Comparison of ENCODE assay signal across 9 cellular contexts in genomic region chr11:118872403-118872821, GRCh38. TPM values are rescaled to one million over a fixed set of nuclear protein-coding genes. Genes with fewer than 3 reads are reported as not detected.
DNase-seq lines count a peak whose midpoint lies in the region; ATAC-seq and TF ChIP-seq lines count a peak whose summit lies in the region.
"Had no signal": no experiment of that assay in that cellular context is flagged by ENCODE, and none has a peak within 500 bp of the region (broad histone marks: within the 10 kb centered on the region; RNA-seq: fewer than 3 reads in every experiment).

No MANE protein-coding gene starts in this region.

- peak overlapping the region; percentile 33 for H3K4me3 Mint-ChIP-seq in activated CD4-positive, alpha-beta memory T cell treated with anti-CD3 and anti-CD28 coated beads, Interleukin-2, amount 10 ng/mL, durations not matched to agents 7 days and 5 days
- H3K4me3 Mint-ChIP-seq in naive thymus-derived CD8-positive, alpha-beta T cell = peak overlapping the region; percentile 8 to 72 (median 42)

- H3K27ac ChIP-seq in DND-41 (ENCODE audit: low read length) = peak overlapping the region; percentile 58

- no peaks in the 10 kb centered on the region for H3K9me3 Mint-ChIP-seq in activated CD4-positive, alpha-beta memory T cell treated with anti-CD3 and anti-CD28 coated beads, Interleukin-2, amount 10 ng/mL, durations not matched to agents 7 days and 5 days
- no peaks in the 10 kb centered on the region for H3K9me3 Mint-ChIP-seq in naive thymus-derived CD8-positive, alpha-beta T cell

- peak overlapping the region; percentile 76 for H3K27ac Mint-ChIP-seq in activated CD4-positive, alpha-beta memory T cell treated with anti-CD3 and anti-CD28 coated beads, Interleukin-2, amount 10 ng/mL, durations not matched to agents 7 days and 5 days
- peak overlapping the region; percentile 86 to 100 (median 100) for H3K27ac Mint-ChIP-seq in naive thymus-derived CD8-positive, alpha-beta T cell

- H3K4me1 Mint-ChIP-seq in activated CD4-positive, alpha-beta memory T cell treated with anti-CD3 and anti-CD28 coated beads, Interleukin-2, amount 10 ng/mL, durations not matched to agents 7 days and 5 days = peaks cover 72% of the 10 kb centered on the region
- H3K4me1 Mint-ChIP-seq in naive thymus-derived CD8-positive, alpha-beta T cell = peaks cover 45 to 83% (median 75%) of the 10 kb centered on the region in 4 donors

- in situ Hi-C loops in KBM-7 (cut with MboI; ENCODE audit: low pct_unique_long_range_greater_than_20kb, low sequenced_read_pairs) = no loop called here

- no peaks in the 10 kb centered on the region for H3K9me3 ChIP-seq in DND-41 (ENCODE audit: insufficient read depth, low read length, severe bottlenecking)

- no peaks in the 10 kb centered on the region for H3K79me2 ChIP-seq in DND-41 (ENCODE audit: insufficient read depth, low read length)

- no peak overlapping the region for H3K9ac ChIP-seq in DND-41 (ENCODE audit: low read depth, low read length)

- no peak overlapping the region for H2AFZ ChIP-seq in DND-41 (ENCODE audit: low read depth, low read length)

- H3K27me3 Mint-ChIP-seq in activated CD4-positive, alpha-beta memory T cell treated with anti-CD3 and anti-CD28 coated beads, Interleukin-2, amount 10 ng/mL, durations not matched to agents 7 days and 5 days = peaks cover 1% of the 10 kb centered on the region
- no peaks in the 10 kb centered on the region for H3K27me3 Mint-ChIP-seq in naive thymus-derived CD8-positive, alpha-beta T cell

- POLR2A ChIA-PET in activated CD4-positive, alpha-beta memory T cell treated with anti-CD3 and anti-CD28 coated beads, Interleukin-2, amount 10 ng/mL, durations not matched to agents 7 days and 5 days (lab: Charles Lee) = interaction anchor here (0.6 to 6.2 kb wide), 9 partner anchors 11 to 394 kb away, joined by 3 to 175 read pairs (median 3); partner anchors contain the start of genes CXCR5, DDX6 and TRAPPC4
- POLR2A ChIA-PET in naive thymus-derived CD8-positive, alpha-beta T cell (lab: Charles Lee) = interaction anchor here (0.6 to 14.1 kb wide), 7 partner anchors 12 to 183 kb away, joined by 3 to 503 read pairs (median 3); partner anchors contain the start of gene DDX6

- no peaks in the 10 kb centered on the region for H3K27me3 ChIP-seq in DND-41 (ENCODE audit: insufficient read depth, low read length, poor library complexity)

- peaks cover 43% of the 10 kb centered on the region for H3K4me1 ChIP-seq in DND-41 (ENCODE audit: insufficient read depth, low read length)

- no peak overlapping the region for H3K4me3 ChIP-seq in DND-41 (ENCODE audit: low read depth in 1 of 2, low read length in 2 of 2)

- no peaks in the 10 kb centered on the region for H4K20me1 ChIP-seq in DND-41 (ENCODE audit: insufficient read depth, low read length)

- H3K4me2 ChIP-seq in DND-41 (ENCODE audit: insufficient read depth, low read length) = no peak overlapping the region

- H3K36me3 ChIP-seq in DND-41 (ENCODE audit: insufficient read depth, low read length) = no peaks in the 10 kb centered on the region

- DNase-seq in DND-41 (no peak), KBM-7 (no peak), NCI-H1092 (lab: John Stamatoyannopoulos, UW) (no peak), hypothalamus (lab: John Stamatoyannopoulos, UW) (no peak)
- DNase-seq in activated CD4-positive, alpha-beta memory T cell treated with anti-CD3 and anti-CD28 coated beads, Interleukin-2, amount 10 ng/mL, durations not matched to agents 7 days and 5 days = peak; percentile 83
- peak in 1 of 10 donors; percentile 22 for DNase-seq in naive thymus-derived CD8-positive, alpha-beta T cell
- DNase-seq: effector CD8-positive, alpha-beta T cell had no signal

- no peak for TF ChIP-seq CTCF in DND-41 (IDR thresholded peaks at IDR 0.05; ENCODE audit: borderline replicate concordance, extremely low read depth, low read length, poor library complexity, severe bottlenecking)

- ATAC-seq in DND-41 (ENCODE audit: insufficient read depth, low read depth) (no peak), HG03108 (IDR thresholded peaks at IDR 0.05; ENCODE audit: unreplicated experiment) (peak; percentile 38), HG03378 (IDR thresholded peaks at IDR 0.05; ENCODE audit: unreplicated experiment) (no peak)
- no peak for ATAC-seq in naive thymus-derived CD8-positive, alpha-beta T cell

- CTCF ChIA-PET in activated CD4-positive, alpha-beta memory T cell treated with anti-CD3 and anti-CD28 coated beads, Interleukin-2, amount 10 ng/mL, durations not matched to agents 7 days and 5 days (lab: Charles Lee) = interaction anchor here (0.9 to 1.4 kb wide), 5 partner anchors 11 to 80 kb away, joined by 3 to 6 read pairs (median 5); partner anchors contain the start of gene CXCR5

- no peaks in the 10 kb centered on the region for H3K36me3 Mint-ChIP-seq in activated CD4-positive, alpha-beta memory T cell treated with anti-CD3 and anti-CD28 coated beads, Interleukin-2, amount 10 ng/mL, durations not matched to agents 7 days and 5 days (ENCODE audit: low read depth)
- no peaks in the 10 kb centered on the region for H3K36me3 Mint-ChIP-seq in naive thymus-derived CD8-positive, alpha-beta T cell

RNA-seq across cellular contexts. Expression of gene CXCR5, which starts 11.3 kb away (rescaled TPM):
- total RNA-seq in activated CD4-positive, alpha-beta memory T cell treated with anti-CD3 and anti-CD28 coated beads, Interleukin-2, amount 10 ng/mL, durations not matched to agents 7 days and 5 days = under 1 TPM; 0.83 to 0.86 TPM
- total RNA-seq in naive thymus-derived CD8-positive, alpha-beta T cell = 1 to 10 TPM; 3.2 to 3.5 TPM
- polyA plus RNA-seq in naive thymus-derived CD8-positive, alpha-beta T cell = under 1 TPM; 0.17 to 0.63 (median 0.29) TPM

RNA-seq across cellular contexts. Expression of gene BCL9L, which starts 53.3 kb away (rescaled TPM):
- total RNA-seq in activated CD4-positive, alpha-beta memory T cell treated with anti-CD3 and anti-CD28 coated beads, Interleukin-2, amount 10 ng/mL, durations not matched to agents 7 days and 5 days = 10 to 100 TPM; 56.8 to 62.5 TPM
- total RNA-seq in naive thymus-derived CD8-positive, alpha-beta T cell = 100 to 1,000 TPM; 283 TPM
- 1 to 10 TPM; 3.1 to 8.7 (median 4.3) TPM for polyA plus RNA-seq in naive thymus-derived CD8-positive, alpha-beta T cell

Comparison
In these comparisons a context has a peak if more than half of its experiments do, and no peak if none do; other contexts are left out.
1. RNA of gene BCL9L, which starts 53.3 kb away (total RNA-seq): 283 TPM in naive thymus-derived CD8-positive, alpha-beta T cell; 56.8 to 62.5 TPM in activated CD4-positive, alpha-beta memory T cell treated with anti-CD3 and anti-CD28 coated beads, Interleukin-2, amount 10 ng/mL, durations not matched to agents 7 days and 5 days; every median in the first group is over 4 times any median in the second.